18 cellular contexts compared by ENCODE assay signal in genomic region chr6:42318485-42318884, GRCh38.
"Had no signal": no experiment of that assay in that cellular context is flagged by ENCODE, and none has a peak within 500 bp of the region (broad histone marks: within the 10 kb centered on the region; RNA-seq: fewer than 3 reads in every experiment).

No MANE protein-coding gene starts in this region.

- H3K27ac Mint-ChIP-seq: activated naive CD8-positive, alpha-beta T cell treated with anti-CD3 and anti-CD28 coated beads for 36 hours; activated T-helper 1 cell treated with anti-CD3 and anti-CD28 coated beads, Interleukin-12 subunit alpha, Interleukin-12 subunit beta, Interleukin-2, Interleukin-4 antibody, amounts not matched to agents 30 ng/mL and 10 ng/mL and 1 ng/mL, durations not matched to agents 14 hours and 24 hours and 36 hours had no signal

- DNase-seq: activated CD4-positive, alpha-beta T cell treated with anti-CD3 and anti-CD28 coated beads, Interleukin-2, amount 50 U/mL, for 1 hour; activated CD4-positive, CD25-positive, alpha-beta regulatory T cell treated with anti-CD3 and anti-CD28 coated beads, Interleukin-2, amount 50 U/mL, for 72 hours; activated gamma-delta T cell treated with Interleukin-2 at 50 U/mL for 16 hours; activated naive CD8-positive, alpha-beta T cell treated with anti-CD3 and anti-CD28 coated beads for 36 hours; amygdala; dermis blood vessel endothelial cell; foreskin fibroblast; spleen; stimulated activated CD4-positive, alpha-beta T cell treated with anti-CD3 and anti-CD28 coated beads, Interleukin-4, amount 100 ng/mL, for 4 hours; stimulated activated naive CD4-positive, alpha-beta T cell; tibial artery; uterus had no signal

- H3K79me2 ChIP-seq: parathyroid adenoma had no signal

- H3K36me3 Mint-ChIP-seq: activated naive CD8-positive, alpha-beta T cell treated with anti-CD3 and anti-CD28 coated beads for 36 hours; natural killer cell treated with Interleukin-12 subunit alpha and Interleukin-12 subunit beta and Interleukin-15 and Interleukin-18, amount 100 ng/mL, for 72 hours had no signal

- H3K27me3 ChIP-seq: cardiac muscle cell, spleen, tibial artery, uterus had no signal

- H3K9me3 Mint-ChIP-seq: activated T-helper 1 cell treated with anti-CD3 and anti-CD28 coated beads, Interleukin-12 subunit alpha, Interleukin-12 subunit beta, Interleukin-2, Interleukin-4 antibody, amounts not matched to agents 30 ng/mL and 10 ng/mL and 1 ng/mL, durations not matched to agents 14 hours and 24 hours and 36 hours; natural killer cell treated with Interleukin-12 subunit alpha and Interleukin-12 subunit beta and Interleukin-15 and Interleukin-18, amount 100 ng/mL, for 72 hours had no signal

- H3K4me3 ChIP-seq: cardiac muscle cell, spleen, tibial artery, uterus had no signal

- H3K9me3 ChIP-seq: tibial artery, uterus had no signal

- H3K27me3 Mint-ChIP-seq: activated naive CD8-positive, alpha-beta T cell treated with anti-CD3 and anti-CD28 coated beads for 36 hours; natural killer cell treated with Interleukin-12 subunit alpha and Interleukin-12 subunit beta and Interleukin-15 and Interleukin-18, amount 100 ng/mL, for 72 hours had no signal

- H3K36me3 ChIP-seq: cardiac muscle cell, spleen, tibial artery, uterus had no signal

- H3K9ac ChIP-seq: parathyroid adenoma had no signal

- ATAC-seq: natural killer cell treated with Interleukin-12 subunit alpha and Interleukin-12 subunit beta and Interleukin-15 and Interleukin-18, amount 100 ng/mL, for 72 hours had no signal

- H2AFZ ChIP-seq: parathyroid adenoma had no signal

- H3K27ac ChIP-seq: cardiac muscle cell, epithelial cell of prostate, parathyroid adenoma, tibial artery, uterus, VCaP had no signal

- H3K4me1 ChIP-seq: parathyroid adenoma had no signal

- H3K4me3 Mint-ChIP-seq: activated naive CD8-positive, alpha-beta T cell treated with anti-CD3 and anti-CD28 coated beads for 36 hours; activated T-helper 1 cell treated with anti-CD3 and anti-CD28 coated beads, Interleukin-12 subunit alpha, Interleukin-12 subunit beta, Interleukin-2, Interleukin-4 antibody, amounts not matched to agents 30 ng/mL and 10 ng/mL and 1 ng/mL, durations not matched to agents 14 hours and 24 hours and 36 hours; natural killer cell treated with Interleukin-12 subunit alpha and Interleukin-12 subunit beta and Interleukin-15 and Interleukin-18, amount 100 ng/mL, for 72 hours had no signal
